12 cellular contexts compared by ENCODE assay signal in the genomic region with DNA sequence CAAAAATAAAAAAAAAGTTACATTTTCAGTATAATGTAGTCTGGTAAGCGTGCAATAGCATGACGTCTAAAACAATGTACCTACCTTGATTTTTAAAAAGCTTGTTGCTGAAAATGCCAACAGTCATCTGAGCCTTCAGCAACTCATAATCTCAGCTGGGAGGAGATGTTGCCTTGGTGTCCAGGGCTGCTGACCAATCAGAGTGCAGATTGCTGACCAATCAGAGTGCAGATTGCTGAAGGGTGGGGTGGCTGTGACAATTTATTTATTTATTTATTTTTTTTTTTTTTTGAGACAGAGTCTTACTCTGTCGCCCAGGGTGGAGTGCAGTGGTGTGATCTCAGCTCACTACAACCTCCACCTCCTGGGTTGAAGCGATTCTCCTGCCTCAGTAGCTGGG.
"Had no signal": no experiment of that assay in that cellular context is flagged by ENCODE, and none has a peak within 500 bp of the region (broad histone marks: within the 10 kb centered on the region; RNA-seq: fewer than 3 reads in every experiment).

No MANE protein-coding gene starts in this region.

- H3K36me3 ChIP-seq: adrenal gland had no signal

- H3K27ac Mint-ChIP-seq: activated CD8-positive, alpha-beta T cell treated with anti-CD3 and anti-CD28 coated beads for 36 hours had no signal

- H3K4me3 ChIP-seq: adrenal gland, gastroesophageal sphincter had no signal

- DNase-seq: activated CD8-positive, alpha-beta memory T cell treated with anti-CD3 and anti-CD28 coated beads, Interleukin-2, amount 50 U/mL, for 48 hours; activated CD8-positive, alpha-beta T cell treated with anti-CD3 and anti-CD28 coated beads for 36 hours; activated naive CD4-positive, alpha-beta T cell treated with anti-CD3 and anti-CD28 coated beads, Interleukin-2, amount 50 U/mL, for 16 hours; caudate nucleus; cortex of kidney; effector memory CD4-positive, alpha-beta T cell; left ventricle myocardium superior; stimulated activated CD4-positive, alpha-beta T cell treated with anti-CD3 and anti-CD28 coated beads, Interleukin-2, amount 100 ng/mL, for 48 hours; stimulated activated naive CD8-positive, alpha-beta T cell treated with anti-CD3 and anti-CD28 coated beads, Interleukin-15, Interleukin-2, amounts not matched to agents 100 U/mL and 50 U/mL, for 24 hours; T-helper 9 cell had no signal

- ATAC-seq: activated CD8-positive, alpha-beta T cell treated with anti-CD3 and anti-CD28 coated beads for 36 hours; gastroesophageal sphincter; left ventricle myocardium superior; stimulated activated naive CD8-positive, alpha-beta T cell treated with anti-CD3 and anti-CD28 coated beads, Interleukin-15, Interleukin-2, amounts not matched to agents 100 U/mL and 50 U/mL, for 24 hours had no signal

- H3K27ac ChIP-seq: adrenal gland, gastroesophageal sphincter had no signal

- H3K4me3 Mint-ChIP-seq: activated CD8-positive, alpha-beta T cell treated with anti-CD3 and anti-CD28 coated beads for 36 hours had no signal

- H3K27me3 Mint-ChIP-seq: activated CD8-positive, alpha-beta T cell treated with anti-CD3 and anti-CD28 coated beads for 36 hours had no signal

- H3K27me3 ChIP-seq: adrenal gland, gastroesophageal sphincter had no signal

- H3K4me1 ChIP-seq: adrenal gland, gastroesophageal sphincter had no signal
